25 cellular contexts compared by ENCODE assay signal in genomic region chr13:51373451-51373850, GRCh38. TPM values are rescaled to one million over a fixed set of nuclear protein-coding genes. Genes with fewer than 3 reads are reported as not detected.
DNase-seq lines count a peak whose midpoint lies in the region; ATAC-seq, FAIRE-seq and TF ChIP-seq lines count a peak whose summit lies in the region.
"Had no signal": no experiment of that assay in that cellular context is flagged by ENCODE, and none has a peak within 500 bp of the region (broad histone marks: within the 10 kb centered on the region; RNA-seq: fewer than 3 reads in every experiment).

No MANE protein-coding gene starts in this region.

- no peak overlapping the region for H3K4me2 ChIP-seq in HepG2 (ENCODE audit: low read depth, low read length)
- H3K4me2 ChIP-seq: A549; BLaER1 treated with 17β-estradiol and CSF1 and Interleukin-3, amounts not matched to agents 10 nM and 100 nM had no signal

- intact Hi-C loops in HepG2 (cut with micrococcal nuclease; ENCODE audit: unreplicated experiment) (no loop called here), right lobe of liver (cut with DNase I) (no loop called here), left lung (cut with DNase I) (no loop called here)

- H3K9me3 ChIP-seq in HepG2 (ENCODE audit: low read length) (no peaks in the 10 kb centered on the region), right lobe of liver (no peaks in the 10 kb centered on the region), left lung (no peaks in the 10 kb centered on the region)
- H3K9me3 ChIP-seq: A549; BE2C; BLaER1 treated with 17β-estradiol and CSF1 and Interleukin-3, amounts not matched to agents 10 nM and 100 nM; HAP-1 had no signal

- H3K36me3 ChIP-seq in HepG2 (replicated peaks in 1 of 2; ENCODE audit: control insufficient read depth in 1 of 2, insufficient read depth in 2 of 2, low read length in 2 of 2) (peaks cover 14 to 89% of the 10 kb centered on the region in 2 experiments), right lobe of liver (peaks cover 7 to 66% (median 35%) of the 10 kb centered on the region in 4 donors), left lung (peaks cover 0 to 83% of the 10 kb centered on the region in 2 donors)

- no peak for DNase-seq in HepG2 (ENCODE audit: low spot score)
- DNase-seq in right lobe of liver = no peak
- DNase-seq in left lung = no peak
- peak; percentile 73 for DNase-seq in renal cortical epithelial cell (ENCODE audit: low read depth)
- DNase-seq in Kasumi-1 (lab: John Stamatoyannopoulos, UW) = no peak
- DNase-seq: 8988T; ACHN; AML-193; BE2C; CD4-positive, alpha-beta T cell; CD8-positive, alpha-beta memory T cell; DMS53; DMS79 treated with DMSO at 0.1 percent for 48 hours; GF-D8; GOT3; HFFc6 had no signal

- 91% methylated on average over 2 of the region's 2 CpGs for WGBS in HepG2 (ENCODE audit: low lambda C conversion rate)
- 88% methylated on average over 2 of the region's 2 CpGs for WGBS in right lobe of liver (ENCODE audit: insufficient coverage, low coverage, low lambda C conversion rate, missing lambda C conversion rate)

- CTCF ChIA-PET in HepG2 (lab: Yijun Ruan, JAX; ENCODE audit: low intra/inter-chr PET ratio, low total read pairs) = no interaction called here

- no peak for TF ChIP-seq POLR2A in HepG2 (IDR thresholded peaks at IDR 0.05; ENCODE audit: insufficient read depth in 1 of 2, low read depth in 2 of 2, low read length in 2 of 2)
- no peak for TF ChIP-seq POLR2A in right lobe of liver (IDR thresholded peaks at IDR 0.05)

- no peaks in the 10 kb centered on the region for H3K4me1 ChIP-seq in HepG2 (ENCODE audit: insufficient read depth, low read length)
- no peaks in the 10 kb centered on the region for H3K4me1 ChIP-seq in right lobe of liver
- peaks cover 0 to 13% of the 10 kb centered on the region in 2 donors for H3K4me1 ChIP-seq in left lung
- H3K4me1 ChIP-seq: A549, BE2C had no signal

- H3K27me3 ChIP-seq in HepG2 (ENCODE audit: control insufficient read depth in 1 of 2, insufficient read depth in 2 of 2, low read length in 2 of 2) (no peaks in the 10 kb centered on the region), right lobe of liver (no peaks in the 10 kb centered on the region), left lung (no peaks in the 10 kb centered on the region)
- H3K27me3 ChIP-seq: BE2C; BLaER1 treated with 17β-estradiol and CSF1 and Interleukin-3, amounts not matched to agents 10 nM and 100 nM had no signal

- POLR2A ChIA-PET in HepG2 (lab: Yijun Ruan, JAX) = no interaction called here

- TF ChIP-seq RAD21 in HepG2 (CRISPR knock-in tag; IDR thresholded peaks at IDR 0.05) = no peak

- no TSS peak for BruUV-seq in HepG2 (replicated peaks; lab: Mats Ljungman, UMichigan)

- TF ChIP-seq EP300 in HepG2 (IDR thresholded peaks at IDR 0.05; ENCODE audit: low read depth in 2 of 2, low read length in 2 of 2) = no peak
- no peak for TF ChIP-seq EP300 in HepG2 (CRISPR knock-in tag; IDR thresholded peaks at IDR 0.05; ENCODE audit: borderline replicate concordance)

- ATAC-seq in HepG2 (no peak), right lobe of liver (no peak), left lung (peak; percentile 41), HG03095 (IDR thresholded peaks at IDR 0.05; ENCODE audit: unreplicated experiment) (no peak)
- ATAC-seq: A549 had no signal

- H4K20me1 ChIP-seq in HepG2 (ENCODE audit: insufficient read depth, low read length) = no peaks in the 10 kb centered on the region

- TF ChIP-seq CTCF in HepG2 (CRISPR knock-in tag; IDR thresholded peaks at IDR 0.05) (no peak), right lobe of liver (IDR thresholded peaks at IDR 0.05) (no peak), left lung (IDR thresholded peaks at IDR 0.05) (no peak)

- H3K4me3 ChIP-seq in HepG2 (replicated peaks in 1 of 3; ENCODE audit: insufficient read depth in 1 of 3, low read depth in 2 of 3, low read length in 3 of 3) (no peak overlapping the region), right lobe of liver (no peak overlapping the region), left lung (no peak overlapping the region)
- H3K4me3 ChIP-seq: A549; BLaER1 treated with 17β-estradiol and CSF1 and Interleukin-3, amounts not matched to agents 10 nM and 100 nM; HAP-1 had no signal

- in situ Hi-C loops in HepG2 (cut with HindIII; ENCODE audit: extremely low pct_ligation_motif_present, low pct_unique_long_range_greater_than_20kb) = no loop called here

- H2AFZ ChIP-seq in HepG2 (ENCODE audit: low read length) = no peak overlapping the region

- H3K27ac ChIP-seq in HepG2 (ENCODE audit: extremely low read length, insufficient read depth, low read length) (no peak overlapping the region), right lobe of liver (no peak overlapping the region), left lung (no peak overlapping the region)
- H3K27ac ChIP-seq: A549; BLaER1 treated with 17β-estradiol and CSF1 and Interleukin-3, amounts not matched to agents 10 nM and 100 nM had no signal

- H3K79me2 ChIP-seq in HepG2 (ENCODE audit: insufficient read depth, low read length) = no peaks in the 10 kb centered on the region

- H3K9ac ChIP-seq in HepG2 (ENCODE audit: insufficient read depth, low read depth, low read length) = no peak overlapping the region
- H3K9ac ChIP-seq: BLaER1 treated with 17β-estradiol and CSF1 and Interleukin-3, amounts not matched to agents 10 nM and 100 nM had no signal

- no peak for FAIRE-seq in HepG2 (lab: Jason Lieb, UNC)
- FAIRE-seq: A549, GM12892, H54 had no signal

TF ChIP-seq in HepG2, 621 proteins besides CTCF, POLR2A, EP300 and RAD21:
- TF ChIP-seq RBAK (CRISPR knock-in tag; IDR thresholded peaks at IDR 0.05) (no peak), RBM22 (optimal IDR thresholded peaks at IDR 0.05; ENCODE audit: low read length) (peak; percentile 22)

RNA-seq across cellular contexts. Expression of gene SERPINE3, which starts 34.0 kb away (rescaled TPM):
- not detected in 2 replicates for total RNA-seq in HepG2 (2016; rRNA removed; fragmentation: Illumina TruSeq; extraction: Trizol)
- not detected in 2 replicates for total RNA-seq in HepG2 (2016; cell fraction: cytosol; rRNA removed; fragmentation: Illumina TruSeq; extraction: Trizol; ENCODE audit: low read depth)
- not detected in 2 replicates for total RNA-seq in HepG2 (2016; cell fraction: insoluble cytoplasmic fraction; rRNA removed; fragmentation: Illumina TruSeq; extraction: Trizol)
- not detected in 2 replicates for total RNA-seq in HepG2 (2016; cell fraction: membrane; rRNA removed; fragmentation: Illumina TruSeq; extraction: Trizol)
- total RNA-seq in HepG2 (2016; cell fraction: nucleus; rRNA removed; fragmentation: Illumina TruSeq; extraction: Trizol) = not detected in 2 replicates
- polyA plus RNA-seq in HepG2 (2011; rRNA removed) = not detected in 2 replicates
- polyA plus RNA-seq in HepG2 (2011; cell fraction: cytosol; rRNA removed) = not detected in 2 replicates
- not detected in 2 replicates for polyA plus RNA-seq in HepG2 (2011; cell fraction: nucleus; rRNA removed)
- not detected in 2 replicates for polyA plus RNA-seq in HepG2 (2012)
- not detected in 2 replicates for polyA plus RNA-seq in HepG2 (2016; cell fraction: cytosol; fragmentation: Illumina TruSeq; extraction: Trizol; ENCODE audit: low read depth)
- polyA plus RNA-seq in HepG2 (2016; cell fraction: insoluble cytoplasmic fraction; fragmentation: Illumina TruSeq; extraction: Trizol; ENCODE audit: low read depth) = not detected in 2 replicates
- polyA plus RNA-seq in HepG2 (2016; cell fraction: membrane; fragmentation: Illumina TruSeq; extraction: Trizol; ENCODE audit: low read depth) = not detected in 2 replicates
- polyA plus RNA-seq in HepG2 (2016; cell fraction: nucleus; fragmentation: Illumina TruSeq; extraction: Trizol; ENCODE audit: insufficient read depth, low read depth) = not detected in 2 replicates
- polyA minus RNA-seq in HepG2 (2011; rRNA and poly(A)+ RNA removed; ENCODE audit: low replicate concordance) = not detected in 2 replicates
- not detected in 2 replicates for polyA minus RNA-seq in HepG2 (2011; cell fraction: cytosol; rRNA and poly(A)+ RNA removed)
- 0.26 TPM in 1 of 2 replicates, not detected in the other for polyA minus RNA-seq in HepG2 (2011; cell fraction: nucleus; rRNA and poly(A)+ RNA removed)
- total RNA-seq in right lobe of liver = not detected
- not detected for total RNA-seq in left lung
- total RNA-seq in renal cortical epithelial cell = not detected in 2 replicates
- total RNA-seq: CD4-positive, alpha-beta T cell; CD8-positive, alpha-beta memory T cell; Daoy; G401; HFFc6 had no signal
- polyA plus RNA-seq: CD14-positive monocyte; CD8-positive, alpha-beta memory T cell had no signal
